Comparison of ENCODE assay signal across 1 cellular context in genomic region chr1:18901147-18901951, GRCh38.
TF ChIP-seq lines count a peak whose summit lies in the region.

No MANE protein-coding gene starts in this region.

TF ChIP-seq in HepG2, 621 proteins besides CTCF, POLR2A, EP300 and RAD21 (continued from another document and continues in another):
- no peak for TF ChIP-seq KIAA2018 (CRISPR knock-in tag; IDR thresholded peaks at IDR 0.05; ENCODE audit: borderline replicate concordance)
- peak; percentile 76 for TF ChIP-seq ISL2 (CRISPR knock-in tag; IDR thresholded peaks at IDR 0.05)
- TF ChIP-seq, protein P1, sequence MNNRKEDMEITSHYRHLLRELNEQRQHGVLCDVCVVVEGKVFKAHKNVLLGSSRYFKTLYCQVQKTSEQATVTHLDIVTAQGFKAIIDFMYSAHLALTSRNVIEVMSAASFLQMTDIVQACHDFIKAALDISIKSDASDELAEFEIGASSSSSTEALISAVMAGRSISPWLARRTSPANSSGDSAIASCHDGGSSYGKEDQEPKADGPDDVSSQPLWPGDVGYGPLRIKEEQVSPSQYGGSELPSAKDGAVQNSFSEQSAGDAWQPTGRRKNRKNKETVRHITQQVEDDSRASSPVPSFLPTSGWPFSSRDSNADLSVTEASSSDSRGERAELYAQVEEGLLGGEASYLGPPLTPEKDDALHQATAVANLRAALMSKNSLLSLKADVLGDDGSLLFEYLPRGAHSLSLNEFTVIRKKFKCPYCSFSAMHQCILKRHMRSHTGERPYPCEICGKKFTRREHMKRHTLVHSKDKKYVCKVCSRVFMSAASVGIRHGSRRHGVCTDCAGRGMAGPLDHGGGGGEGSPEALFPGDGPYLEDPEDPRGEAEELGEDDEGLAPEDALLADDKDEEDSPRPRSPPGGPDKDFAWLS (CRISPR knock-in tag; IDR thresholded peaks at IDR 0.05; ENCODE audit: borderline replicate concordance) = no peak
- no peak for TF ChIP-seq NFYB (CRISPR knock-in tag; IDR thresholded peaks at IDR 0.05)
- peak; percentile 91 for TF ChIP-seq ZNF263 (CRISPR knock-in tag; IDR thresholded peaks at IDR 0.05)
- TF ChIP-seq ZNF850 (CRISPR knock-in tag; conservative IDR thresholded peaks at IDR 0.05) = 0 out of 2 replicates have a peak, but pooled peaks have one; percentile 60
- TF ChIP-seq RBFOX2 (IDR thresholded peaks at IDR 0.05; ENCODE audit: low read depth, low read length) = no peak
- peak; percentile 62; the same call in 1 of the 2 replicates for TF ChIP-seq CREM (IDR thresholded peaks at IDR 0.05)
- TF ChIP-seq CREM (CRISPR knock-in tag; IDR thresholded peaks at IDR 0.05) = no peak
- TF ChIP-seq SALL2 (CRISPR knock-in tag; IDR thresholded peaks at IDR 0.05) = peak; percentile 22; the same call in 1 of the 2 replicates
- peak; percentile 29; the same call in 1 of the 2 replicates for TF ChIP-seq ZNF563 (CRISPR knock-in tag; IDR thresholded peaks at IDR 0.05)
- no peak for TF ChIP-seq IKZF4 (CRISPR knock-in tag; IDR thresholded peaks at IDR 0.05; ENCODE audit: borderline replicate concordance, low read depth, not compliant biosample characterization)
- TF ChIP-seq, protein P2, sequence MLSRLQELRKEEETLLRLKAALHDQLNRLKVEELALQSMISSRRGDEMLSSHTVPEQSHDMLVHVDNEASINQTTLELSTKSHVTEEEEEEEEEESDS (CRISPR knock-in tag; IDR thresholded peaks at IDR 0.05; ENCODE audit: borderline replicate concordance) = no peak
- peak; percentile 97 for TF ChIP-seq PATZ1 (CRISPR knock-in tag; IDR thresholded peaks at IDR 0.05)
- TF ChIP-seq ZMYM4 (CRISPR knock-in tag; IDR thresholded peaks at IDR 0.05) = peak; percentile 59
- no peak for TF ChIP-seq ZNF207 (IDR thresholded peaks at IDR 0.05; ENCODE audit: borderline replicate concordance)
- peak; percentile 96 for TF ChIP-seq CEBPG (CRISPR knock-in tag; IDR thresholded peaks at IDR 0.05)
- no peak for TF ChIP-seq ZNF549 (CRISPR knock-in tag; IDR thresholded peaks at IDR 0.05)
- TF ChIP-seq ZNF205 (CRISPR knock-in tag; IDR thresholded peaks at IDR 0.05) = peak; percentile 82
- no peak for TF ChIP-seq NBN (conservative IDR thresholded peaks at IDR 0.05)
- no peak for TF ChIP-seq ONECUT2 (CRISPR knock-in tag; IDR thresholded peaks at IDR 0.05)
- TF ChIP-seq ZNF326 (CRISPR knock-in tag; IDR thresholded peaks at IDR 0.05; ENCODE audit: borderline replicate concordance) = no peak
- TF ChIP-seq, protein P3, sequence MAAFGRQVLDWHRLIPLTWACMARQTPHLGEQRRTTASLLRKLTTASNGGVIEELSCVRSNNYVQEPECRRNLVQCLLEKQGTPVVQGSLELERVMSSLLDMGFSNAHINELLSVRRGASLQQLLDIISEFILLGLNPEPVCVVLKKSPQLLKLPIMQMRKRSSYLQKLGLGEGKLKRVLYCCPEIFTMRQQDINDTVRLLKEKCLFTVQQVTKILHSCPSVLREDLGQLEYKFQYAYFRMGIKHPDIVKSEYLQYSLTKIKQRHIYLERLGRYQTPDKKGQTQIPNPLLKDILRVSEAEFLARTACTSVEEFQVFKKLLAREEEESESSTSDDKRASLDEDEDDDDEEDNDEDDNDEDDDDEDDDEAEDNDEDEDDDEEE (CRISPR knock-in tag; IDR thresholded peaks at IDR 0.05) = no peak
- peak; percentile 91 for TF ChIP-seq TGIF2 (CRISPR knock-in tag; IDR thresholded peaks at IDR 0.05)
- TF ChIP-seq HOXA9 (CRISPR knock-in tag; IDR thresholded peaks at IDR 0.05; ENCODE audit: borderline replicate concordance) = no peak
- TF ChIP-seq ZFAT (CRISPR knock-in tag; conservative IDR thresholded peaks at IDR 0.05) = no peak
- no peak for TF ChIP-seq ZNF251 (CRISPR knock-in tag; IDR thresholded peaks at IDR 0.05)
- no peak for TF ChIP-seq ATF7 (IDR thresholded peaks at IDR 0.05)
- no peak for TF ChIP-seq ATF7 (CRISPR knock-in tag; IDR thresholded peaks at IDR 0.05)
- TF ChIP-seq GABPA (IDR thresholded peaks at IDR 0.05; ENCODE audit: low read depth, low read length) = no peak
- TF ChIP-seq GABPA (CRISPR knock-in tag; IDR thresholded peaks at IDR 0.05; ENCODE audit: low read depth) = peak; percentile 47; the same call in 1 of the 2 replicates
- TF ChIP-seq HNRNPK (IDR thresholded peaks at IDR 0.05; ENCODE audit: low read depth, low read length, poor library complexity, severe bottlenecking) = no peak
- peak; percentile 55 for TF ChIP-seq PPARG (CRISPR knock-in tag; conservative IDR thresholded peaks at IDR 0.05)
- TF ChIP-seq ATAD3A (CRISPR knock-in tag; IDR thresholded peaks at IDR 0.05) = no peak
- no peak for TF ChIP-seq HNRNPUL1 (IDR thresholded peaks at IDR 0.05; ENCODE audit: low read depth, low read length)
- no peak for TF ChIP-seq ZNF615 (CRISPR knock-in tag; IDR thresholded peaks at IDR 0.05; ENCODE audit: borderline replicate concordance)
- peak; percentile 71 for TF ChIP-seq YY1 (IDR thresholded peaks at IDR 0.05; ENCODE audit: insufficient read depth, insufficient replicate concordance, low read depth, low read length)
- TF ChIP-seq SOX5 (CRISPR knock-in tag; IDR thresholded peaks at IDR 0.05; ENCODE audit: borderline replicate concordance) = peak; percentile 84
- TF ChIP-seq ZNF839 (CRISPR knock-in tag; IDR thresholded peaks at IDR 0.05; ENCODE audit: borderline replicate concordance) = 0 out of 2 replicates have a peak, but pooled peaks have one; percentile 67
- TF ChIP-seq FUBP1 (CRISPR knock-in tag; IDR thresholded peaks at IDR 0.05; ENCODE audit: borderline replicate concordance) = no peak
- no peak for TF ChIP-seq TCF12 (IDR thresholded peaks at IDR 0.05)
- TF ChIP-seq TCF12 (CRISPR knock-in tag; IDR thresholded peaks at IDR 0.05) = no peak; the same call in 1 of the 2 replicates
- no peak for TF ChIP-seq ZNF543 (CRISPR knock-in tag; IDR thresholded peaks at IDR 0.05)
- peak; percentile 67; the same call in 1 of the 2 replicates for TF ChIP-seq ERF (CRISPR knock-in tag; IDR thresholded peaks at IDR 0.05)
- TF ChIP-seq MYNN (CRISPR knock-in tag; IDR thresholded peaks at IDR 0.05; ENCODE audit: low read depth) = no peak
- 0 out of 2 replicates have a peak, but pooled peaks have one; percentile 14 for TF ChIP-seq IRF9 (CRISPR knock-in tag; IDR thresholded peaks at IDR 0.05; ENCODE audit: borderline replicate concordance)
- TF ChIP-seq ZC3H4 (CRISPR knock-in tag; IDR thresholded peaks at IDR 0.05; ENCODE audit: borderline replicate concordance) = no peak
- peak; percentile 27; the same call in 1 of the 2 replicates for TF ChIP-seq ZNF709 (CRISPR knock-in tag; IDR thresholded peaks at IDR 0.05)
- TF ChIP-seq MIER2 (CRISPR knock-in tag; IDR thresholded peaks at IDR 0.05) = no peak
- no peak; the same call in 1 of the 2 replicates for TF ChIP-seq ZNF670 (CRISPR knock-in tag; IDR thresholded peaks at IDR 0.05; ENCODE audit: borderline replicate concordance)
- 0 out of 2 replicates have a peak, but pooled peaks have one; percentile 45 for TF ChIP-seq FOXO4 (CRISPR knock-in tag; conservative IDR thresholded peaks at IDR 0.05)
- TF ChIP-seq SPEN (CRISPR knock-in tag; IDR thresholded peaks at IDR 0.05; ENCODE audit: low read depth) = peak; percentile 68
- no peak for TF ChIP-seq TEAD2 (CRISPR knock-in tag; IDR thresholded peaks at IDR 0.05)
- peak; percentile 93; the same call in 1 of the 2 replicates for TF ChIP-seq ZNF788 (CRISPR knock-in tag; IDR thresholded peaks at IDR 0.05; ENCODE audit: borderline replicate concordance)
